16 cellular contexts compared by ENCODE assay signal in the genomic region with DNA sequence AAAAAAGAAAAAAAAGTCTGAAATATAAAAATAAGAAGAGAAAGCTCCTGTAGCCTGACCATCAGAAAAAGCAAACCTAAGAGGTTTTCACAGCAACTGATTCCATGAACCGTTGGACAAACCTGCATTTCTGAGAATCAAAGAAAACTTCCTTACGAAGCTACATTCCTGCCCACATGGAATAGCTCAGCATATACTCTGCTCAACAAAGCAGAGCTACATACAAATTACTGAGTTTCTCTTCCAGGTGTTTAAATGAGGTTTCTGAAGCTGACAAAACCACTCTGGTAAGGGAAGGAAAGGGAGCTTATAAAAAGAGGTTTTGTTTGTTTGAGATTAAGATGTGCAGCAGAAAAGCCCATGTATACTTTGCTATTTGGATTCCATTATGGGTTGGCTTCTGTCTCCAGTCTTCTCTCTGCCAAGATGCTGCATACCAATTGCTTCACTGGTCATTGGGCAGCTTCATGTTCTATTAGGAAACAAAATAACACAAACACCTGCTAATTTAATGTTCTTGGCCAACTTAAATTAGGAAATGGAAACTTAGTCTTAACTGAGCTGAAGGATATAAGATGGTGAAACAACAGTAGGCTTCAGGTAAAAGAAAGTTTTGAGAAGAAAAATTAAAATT.
A peak's percentile ranks its signal among the peaks of the same experiment; 100 is the strongest.
DNase-seq lines count a peak whose midpoint lies in the region; ATAC-seq, FAIRE-seq and TF ChIP-seq lines count a peak whose summit lies in the region.
"Had no signal": no experiment of that assay in that cellular context is flagged by ENCODE, and none has a peak within 500 bp of the region (broad histone marks: within the 10 kb centered on the region; RNA-seq: fewer than 3 reads in every experiment).

No MANE protein-coding gene starts in this region.

- no peak for FAIRE-seq in HepG2 (lab: Jason Lieb, UNC)
- FAIRE-seq: GM12878 had no signal

- H3K27me3 ChIP-seq in liver (ENCODE audit: control insufficient read depth in 4 of 4, insufficient read depth in 4 of 4, low read length in 3 of 4) (no peaks in the 10 kb centered on the region), HepG2 (ENCODE audit: control insufficient read depth in 1 of 2, insufficient read depth in 2 of 2, low read length in 2 of 2) (no peaks in the 10 kb centered on the region), right lobe of liver (no peaks in the 10 kb centered on the region), gastrocnemius medialis (no peaks in the 10 kb centered on the region)
- H3K27me3 ChIP-seq: BLaER1 treated with 17β-estradiol and CSF1 and Interleukin-3, amounts not matched to agents 10 nM and 100 nM had no signal

- BruUV-seq in HepG2 (replicated peaks; lab: Mats Ljungman, UMichigan), result no TSS peak

- intact Hi-C loops in HepG2 (cut with micrococcal nuclease; ENCODE audit: unreplicated experiment) (no loop called here), right lobe of liver (cut with DNase I) (no loop called here), gastrocnemius medialis (cut with DNase I; ENCODE audit: low total_unique reads) (no loop called here)

- H3K27ac ChIP-seq in liver (ENCODE audit: low read depth in 1 of 2, low read length in 2 of 2) (peak overlapping the region in 1 of 2 donors; percentile 56), HepG2 (ENCODE audit: extremely low read length, insufficient read depth, low read length) (no peak overlapping the region), right lobe of liver (peak overlapping the region in 2 of 3 donors; percentile 8 to 26), gastrocnemius medialis (peak overlapping the region in 2 of 4 donors; percentile 14 to 41)
- H3K27ac ChIP-seq: BLaER1 treated with 17β-estradiol and CSF1 and Interleukin-3, amounts not matched to agents 10 nM and 100 nM had no signal

- POLR2A ChIA-PET in HepG2 (lab: Yijun Ruan, JAX), result no interaction called here

- 54% methylated on average over 2 of the region's 2 CpGs for WGBS in liver
- 44% methylated on average over 2 of the region's 2 CpGs for WGBS in HepG2 (ENCODE audit: low lambda C conversion rate)
- WGBS in right lobe of liver (ENCODE audit: insufficient coverage, low coverage, low lambda C conversion rate, missing lambda C conversion rate), result 48% methylated on average over 2 of the region's 2 CpGs

- H3K9ac ChIP-seq in liver (ENCODE audit: low read depth in 1 of 2, low read length in 2 of 2) (no peak overlapping the region), HepG2 (ENCODE audit: insufficient read depth, low read depth, low read length) (no peak overlapping the region)
- H3K9ac ChIP-seq: BLaER1 treated with 17β-estradiol and CSF1 and Interleukin-3, amounts not matched to agents 10 nM and 100 nM had no signal

- ATAC-seq in HepG2 (no peak), right lobe of liver (peak; percentile 77 to 87 (median 82)), gastrocnemius medialis (peak; percentile 95 to 96)
- ATAC-seq: CD8-positive, alpha-beta T cell; GM12878 had no signal

- H3K4me3 ChIP-seq in liver (ENCODE audit: low read depth in 1 of 3, low read length in 3 of 3) (no peak overlapping the region), HepG2 (replicated peaks in 1 of 3; ENCODE audit: insufficient read depth in 1 of 3, low read depth in 2 of 3, low read length in 3 of 3) (no peak overlapping the region), right lobe of liver (no peak overlapping the region), gastrocnemius medialis (no peak overlapping the region)
- H3K4me3 ChIP-seq: BLaER1 treated with 17β-estradiol and CSF1 and Interleukin-3, amounts not matched to agents 10 nM and 100 nM; GM12878 had no signal

- H3K36me3 ChIP-seq in liver (ENCODE audit: control insufficient read depth in 4 of 4, insufficient read depth in 3 of 4, low read depth in 1 of 4, low read length in 3 of 4) (no peaks in the 10 kb centered on the region), HepG2 (replicated peaks in 1 of 2; ENCODE audit: control insufficient read depth in 1 of 2, insufficient read depth in 2 of 2, low read length in 2 of 2) (no peaks in the 10 kb centered on the region), right lobe of liver (no peaks in the 10 kb centered on the region), gastrocnemius medialis (no peaks in the 10 kb centered on the region)
- H3K36me3 ChIP-seq: BLaER1 treated with 17β-estradiol and CSF1 and Interleukin-3, amounts not matched to agents 10 nM and 100 nM had no signal

- no peak for TF ChIP-seq POLR2A in HepG2 (IDR thresholded peaks at IDR 0.05; ENCODE audit: insufficient read depth in 1 of 2, low read depth in 2 of 2, low read length in 2 of 2)
- no peak for TF ChIP-seq POLR2A in right lobe of liver (IDR thresholded peaks at IDR 0.05)
- no peak for TF ChIP-seq POLR2A in gastrocnemius medialis (IDR thresholded peaks at IDR 0.05)

- no peak overlapping the region for H2AFZ ChIP-seq in HepG2 (ENCODE audit: low read length)

- no peak for TF ChIP-seq EP300 in HepG2 (IDR thresholded peaks at IDR 0.05; ENCODE audit: low read depth in 2 of 2, low read length in 2 of 2)
- no peak for TF ChIP-seq EP300 in HepG2 (CRISPR knock-in tag; IDR thresholded peaks at IDR 0.05; ENCODE audit: borderline replicate concordance)

- TF ChIP-seq CTCF in liver (IDR thresholded peaks at IDR 0.05; ENCODE audit: low read depth, low read length, missing input control) (no peak), HepG2 (CRISPR knock-in tag; IDR thresholded peaks at IDR 0.05) (no peak), right lobe of liver (IDR thresholded peaks at IDR 0.05) (no peak), gastrocnemius medialis (IDR thresholded peaks at IDR 0.05 in 4 of 5, conservative IDR thresholded peaks at IDR 0.05 in 1 of 5) (no peak)

- no peaks in the 10 kb centered on the region for H3K9me3 ChIP-seq in liver (ENCODE audit: control insufficient read depth in 4 of 4, low read length in 3 of 4)
- H3K9me3 ChIP-seq in HepG2 (ENCODE audit: low read length), result no peaks in the 10 kb centered on the region
- H3K9me3 ChIP-seq in right lobe of liver, result no peaks in the 10 kb centered on the region
- no peaks in the 10 kb centered on the region for H3K9me3 ChIP-seq in gastrocnemius medialis
- H3K9me3 ChIP-seq: BLaER1 treated with 17β-estradiol and CSF1 and Interleukin-3, amounts not matched to agents 10 nM and 100 nM had no signal

- CTCF ChIA-PET in HepG2 (lab: Yijun Ruan, JAX; ENCODE audit: low intra/inter-chr PET ratio, low total read pairs), result no interaction called here

- DNase-seq in HepG2 (ENCODE audit: low spot score) (no peak), astrocyte of the hippocampus (ENCODE audit: low read depth, low spot score) (peak; percentile 49), right lobe of liver (no peak), gastrocnemius medialis (peak; percentile 20 to 24), DMS79 (lab: John Stamatoyannopoulos, UW) (no peak), T-helper 9 cell (no peak), NCI-H187 treated with DMSO at 0.1 percent for 48 hours (lab: John Stamatoyannopoulos, UW) (no peak)
- DNase-seq: Calu3; CD8-positive, alpha-beta T cell; DND-41; EL; GOT3; H7 had no signal

- TF ChIP-seq RAD21 in liver (IDR thresholded peaks at IDR 0.05) (peak in 1 of 2 donors; percentile 18), HepG2 (CRISPR knock-in tag; IDR thresholded peaks at IDR 0.05) (no peak)

- peaks cover 2 to 29% (median 23%) of the 10 kb centered on the region in 4 donors for H3K4me1 ChIP-seq in liver (ENCODE audit: control insufficient read depth in 4 of 4, insufficient read depth in 4 of 4, low read length in 3 of 4)
- H3K4me1 ChIP-seq in HepG2 (ENCODE audit: insufficient read depth, low read length), result peaks cover 33% of the 10 kb centered on the region
- peaks cover 0 to 27% (median 5%) of the 10 kb centered on the region in 4 donors for H3K4me1 ChIP-seq in right lobe of liver
- peaks cover 11 to 44% of the 10 kb centered on the region in 2 donors for H3K4me1 ChIP-seq in gastrocnemius medialis
- H3K4me1 ChIP-seq: BLaER1 treated with 17β-estradiol and CSF1 and Interleukin-3, amounts not matched to agents 10 nM and 100 nM had no signal

- H3K4me2 ChIP-seq in HepG2 (ENCODE audit: low read depth, low read length), result no peak overlapping the region
- H3K4me2 ChIP-seq: BLaER1 treated with 17β-estradiol and CSF1 and Interleukin-3, amounts not matched to agents 10 nM and 100 nM had no signal

- in situ Hi-C loops in HepG2 (cut with HindIII; ENCODE audit: extremely low pct_ligation_motif_present, low pct_unique_long_range_greater_than_20kb), result no loop called here
- in situ Hi-C loops in gastrocnemius medialis (cut with MboI; ENCODE audit: low sequenced_read_pairs in 4 of 4), result no loop called here

- H3K79me2 ChIP-seq in HepG2 (ENCODE audit: insufficient read depth, low read length), result no peaks in the 10 kb centered on the region

- no peaks in the 10 kb centered on the region for H4K20me1 ChIP-seq in HepG2 (ENCODE audit: insufficient read depth, low read length)
- H4K20me1 ChIP-seq: BLaER1 treated with 17β-estradiol and CSF1 and Interleukin-3, amounts not matched to agents 10 nM and 100 nM had no signal

TF ChIP-seq in liver, 16 proteins besides CTCF, POLR2A, EP300 and RAD21 (continues in another document):
- peak; percentile 78 for TF ChIP-seq YY1 (IDR thresholded peaks at IDR 0.05)

TF ChIP-seq in HepG2, 621 proteins besides CTCF, POLR2A, EP300 and RAD21 (continues in another document):
- TF ChIP-seq SIN3B (IDR thresholded peaks at IDR 0.05; ENCODE audit: low read length) (no peak), HNRNPLL (IDR thresholded peaks at IDR 0.05; ENCODE audit: low read depth, low read length, poor library complexity, severe bottlenecking) (no peak), ZNF709 (CRISPR knock-in tag; IDR thresholded peaks at IDR 0.05) (no peak)

Comparison
In these comparisons a context has a peak if more than half of its experiments do, and no peak if none do; other contexts are left out.
1. DNase-seq: peak in astrocyte of the hippocampus (single experiment) and gastrocnemius medialis (2 of 2); none in HepG2 (single experiment), right lobe of liver (0 of 3), DMS79 (single experiment), T-helper 9 cell (single experiment) and NCI-H187 treated with DMSO at 0.1 percent for 48 hours (single experiment).